ENCODE assay signal across 1 cellular context in the genomic region with DNA sequence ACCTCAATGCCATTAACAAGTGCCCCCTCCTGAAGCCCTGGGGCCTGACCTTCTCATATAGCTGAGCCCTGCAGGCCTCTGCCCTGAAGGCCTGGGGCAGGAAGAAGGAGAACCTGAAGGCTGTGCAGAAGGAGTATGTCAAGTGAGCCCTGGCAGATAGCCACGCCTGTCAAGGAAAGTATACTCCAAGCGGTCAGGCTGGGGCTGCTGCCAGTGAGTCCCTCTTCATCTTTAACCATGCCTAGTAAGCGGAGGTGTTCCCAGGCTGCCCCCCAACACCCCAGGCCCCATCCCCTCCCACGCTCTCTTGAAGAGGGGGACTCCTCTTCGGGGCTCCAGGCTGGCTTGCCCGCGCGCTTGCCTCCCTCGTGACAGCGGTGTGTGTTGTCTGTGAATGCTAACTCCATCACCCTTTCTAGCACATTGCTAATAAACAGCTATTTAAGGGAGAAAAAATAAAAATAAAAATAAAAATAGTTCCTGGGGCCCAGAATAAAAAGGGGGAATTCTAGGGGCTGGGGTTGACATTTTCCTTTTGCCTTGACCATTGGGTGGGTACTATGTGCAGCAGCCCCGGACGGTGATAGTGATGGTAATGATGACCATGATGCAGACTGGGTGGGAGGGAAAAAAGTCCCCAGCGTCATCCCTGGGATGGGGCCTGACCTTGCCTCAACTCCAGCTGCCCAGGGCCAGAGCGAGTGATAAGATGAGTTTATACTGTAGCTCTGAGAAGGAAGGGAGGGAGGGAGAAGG.
TF ChIP-seq lines count a peak whose summit lies in the region.

No MANE protein-coding gene starts in this region.

TF ChIP-seq in SK-N-SH, 30 proteins besides CTCF, POLR2A, EP300 and RAD21:
- no peak for TF ChIP-seq SIN3A (IDR thresholded peaks at IDR 0.05; ENCODE audit: borderline replicate concordance, low read depth, low read length)
- TF ChIP-seq NFIC (IDR thresholded peaks at IDR 0.05; ENCODE audit: borderline replicate concordance), result 0 out of 2 replicates have a peak, but pooled peaks have one; percentile 26
- no peak for TF ChIP-seq TEAD4 (IDR thresholded peaks at IDR 0.05; ENCODE audit: borderline replicate concordance, insufficient read depth)
- no peak for TF ChIP-seq FOXM1 (IDR thresholded peaks at IDR 0.05; ENCODE audit: low read depth)
